ENCODE assay signal across 9 cellular contexts in genomic region chr17:27247071-27247957, GRCh38. TPM values are rescaled to one million over a fixed set of nuclear protein-coding genes. Genes with fewer than 3 reads are reported as not detected.
DNase-seq lines count a peak whose midpoint lies in the region; ATAC-seq, FAIRE-seq and TF ChIP-seq lines count a peak whose summit lies in the region.
"Had no signal": no experiment of that assay in that cellular context is flagged by ENCODE, and none has a peak within 500 bp of the region (broad histone marks: within the 10 kb centered on the region; RNA-seq: fewer than 3 reads in every experiment).

No MANE protein-coding gene starts in this region.

- H3K9me3 Mint-ChIP-seq in astrocyte (ENCODE audit: unreplicated experiment): peaks cover 7% of the 10 kb centered on the region
- H3K9me3 Mint-ChIP-seq in CD8-positive, alpha-beta T cell: no peaks in the 10 kb centered on the region

- CTCF ChIA-PET in CD8-positive, alpha-beta T cell (lab: Charles Lee): interaction anchor here (3.2 kb wide), 1 partner anchor 10 kb away, joined by 20 read pairs; no protein-coding TSS in a partner anchor

- H3K4me3 Mint-ChIP-seq in astrocyte (ENCODE audit: unreplicated experiment): no peak overlapping the region
- H3K4me3 Mint-ChIP-seq in CD8-positive, alpha-beta T cell: no peak overlapping the region

- H3K4me3 ChIP-seq in NB4 (ENCODE audit: low read depth, low read length) (no peak overlapping the region), astrocyte (ENCODE audit: insufficient read depth, low read depth, low read length) (no peak overlapping the region), tibial artery (no peak overlapping the region)
- no peak overlapping the region for H3K4me3 ChIP-seq in CD8-positive, alpha-beta T cell (ENCODE audit: low read depth, low read length)

- DNase-seq in NB4 (ENCODE audit: low read depth) (peak; percentile 48), astrocyte (ENCODE audit: low read depth) (peak; percentile 66), iris pigment epithelial cell (ENCODE audit: low read depth) (peak; percentile 98), tibial artery (peak; percentile 78 to 82)
- no peak for DNase-seq in CD8-positive, alpha-beta T cell
- DNase-seq in stimulated activated CD4-positive, alpha-beta T cell treated with anti-CD3 and anti-CD28 coated beads, Interleukin-4, amount 100 ng/mL, for 24 hours: no peak

- H3K27ac Mint-ChIP-seq in astrocyte (ENCODE audit: unreplicated experiment): no peak overlapping the region
- H3K27ac Mint-ChIP-seq in CD8-positive, alpha-beta T cell: no peak overlapping the region

- H3K27me3 ChIP-seq in astrocyte (ENCODE audit: insufficient read depth, low read length) (no peaks in the 10 kb centered on the region), tibial artery (no peaks in the 10 kb centered on the region)
- no peaks in the 10 kb centered on the region for H3K27me3 ChIP-seq in CD8-positive, alpha-beta T cell (ENCODE audit: insufficient read depth, low read length)

- no peaks in the 10 kb centered on the region for H4K20me1 ChIP-seq in astrocyte (ENCODE audit: insufficient read depth, low read length)

- peaks cover 17% of the 10 kb centered on the region for H3K27me3 Mint-ChIP-seq in astrocyte (ENCODE audit: low read depth, unreplicated experiment)
- H3K27me3 Mint-ChIP-seq in CD8-positive, alpha-beta T cell (ENCODE audit: low read depth): peaks cover 23% of the 10 kb centered on the region

- H3K36me3 Mint-ChIP-seq in astrocyte (ENCODE audit: low read depth, unreplicated experiment): peaks cover 1% of the 10 kb centered on the region
- no peaks in the 10 kb centered on the region for H3K36me3 Mint-ChIP-seq in CD8-positive, alpha-beta T cell

- TF ChIP-seq CTCF in NB4 (IDR thresholded peaks at IDR 0.05; ENCODE audit: low read depth, low read length) (no peak), astrocyte (IDR thresholded peaks at IDR 0.05; ENCODE audit: insufficient read depth, low read depth, low read length) (no peak), tibial artery (IDR thresholded peaks at IDR 0.05) (no peak)
- TF ChIP-seq CTCF in CD8-positive, alpha-beta T cell (IDR thresholded peaks at IDR 0.05): no peak

- H3K4me2 ChIP-seq in astrocyte (ENCODE audit: low read length): no peak overlapping the region

- intact Hi-C loops in tibial artery (cut with DNase I; ENCODE audit: low total_unique reads): loop anchor here (10.0 kb wide), 1 partner anchor 247 kb away; no protein-coding TSS in a partner anchor
- intact Hi-C loops in CD8-positive, alpha-beta T cell (cut with DNase I, micrococcal nuclease): no loop called here

- POLR2A ChIA-PET in CD8-positive, alpha-beta T cell (lab: Charles Lee): no interaction called here

- TF ChIP-seq POLR2A in NB4 (IDR thresholded peaks at IDR 0.05; ENCODE audit: extremely low read depth, insufficient read length): no peak

- ATAC-seq in HG03097 (IDR thresholded peaks at IDR 0.05; ENCODE audit: low FRiP score, unreplicated experiment) (no peak), HG02973 (IDR thresholded peaks at IDR 0.05; ENCODE audit: unreplicated experiment) (no peak)
- ATAC-seq in CD8-positive, alpha-beta T cell: no peak

- H2AFZ ChIP-seq in astrocyte (ENCODE audit: low read depth, low read length): no peak overlapping the region

- no peaks in the 10 kb centered on the region for H3K79me2 ChIP-seq in astrocyte (ENCODE audit: insufficient read depth, low read length)

- no peak for FAIRE-seq in astrocyte (lab: Jason Lieb, UNC)
- FAIRE-seq: H1 had no signal

- H3K27ac ChIP-seq in astrocyte (ENCODE audit: low read depth, low read length): no peak overlapping the region
- H3K27ac ChIP-seq in tibial artery: peak overlapping the region; percentile 93 to 96
- H3K27ac ChIP-seq in CD8-positive, alpha-beta T cell (ENCODE audit: low read depth, low read length): no peak overlapping the region

- H3K9me3 ChIP-seq in astrocyte (ENCODE audit: insufficient read depth, low read depth, low read length) (no peaks in the 10 kb centered on the region), tibial artery (no peaks in the 10 kb centered on the region)
- H3K9me3 ChIP-seq in CD8-positive, alpha-beta T cell (ENCODE audit: low read length): no peaks in the 10 kb centered on the region

- H3K9ac ChIP-seq in astrocyte (ENCODE audit: low read length): no peak overlapping the region

- H3K4me1 ChIP-seq in astrocyte (ENCODE audit: insufficient read depth, low read length) (no peaks in the 10 kb centered on the region), tibial artery (peaks cover 6 to 89% (median 48%) of the 10 kb centered on the region in 4 donors)
- H3K4me1 ChIP-seq in CD8-positive, alpha-beta T cell (ENCODE audit: insufficient read depth, low read length): no peaks in the 10 kb centered on the region

- peaks cover 8% of the 10 kb centered on the region for H3K4me1 Mint-ChIP-seq in astrocyte (ENCODE audit: low read depth, unreplicated experiment)
- H3K4me1 Mint-ChIP-seq in CD8-positive, alpha-beta T cell (ENCODE audit: low read depth): no peaks in the 10 kb centered on the region

- H3K36me3 ChIP-seq in astrocyte (ENCODE audit: insufficient read depth, low read length): no peaks in the 10 kb centered on the region
- H3K36me3 ChIP-seq in tibial artery: no peaks in the 10 kb centered on the region
- H3K36me3 ChIP-seq in CD8-positive, alpha-beta T cell (ENCODE audit: insufficient read depth, low read length): no peaks in the 10 kb centered on the region

RNA-seq across cellular contexts. Expression of gene WSB1, which starts 46.6 kb away (rescaled TPM):
- 217 and 253 TPM in 2 replicates for total RNA-seq in astrocyte
- total RNA-seq in CD8-positive, alpha-beta T cell: 10 to 100 TPM; 89.0 to 91.1 TPM

Comparison
In these comparisons a context has a peak if more than half of its experiments do, and no peak if none do; other contexts are left out.
1. DNase-seq: peak in NB4 (single experiment), astrocyte (single experiment), iris pigment epithelial cell (single experiment) and tibial artery (2 of 2); none in CD8-positive, alpha-beta T cell (0 of 7) and stimulated activated CD4-positive, alpha-beta T cell treated with anti-CD3 and anti-CD28 coated beads, Interleukin-4, amount 100 ng/mL, for 24 hours (single experiment).
2. H3K27ac ChIP-seq: peak in tibial artery (2 of 2); none in astrocyte (single experiment) and CD8-positive, alpha-beta T cell (single experiment).